ENCODE assay signal across 24 cellular contexts in genomic region chr20:54047741-54048140, GRCh38.
DNase-seq lines count a peak whose midpoint lies in the region; ATAC-seq lines count a peak whose summit lies in the region.
"Had no signal": no experiment of that assay in that cellular context is flagged by ENCODE, and none has a peak within 500 bp of the region (broad histone marks: within the 10 kb centered on the region; RNA-seq: fewer than 3 reads in every experiment).

No MANE protein-coding gene starts in this region.

- H4K20me1 ChIP-seq in BLaER1: no peaks in the 10 kb centered on the region

- H3K9me3 ChIP-seq in BLaER1: peaks cover 14% of the 10 kb centered on the region; the same call in 1 of the 2 replicates

- peaks cover 2% of the 10 kb centered on the region for H3K27me3 Mint-ChIP-seq in T-helper 2 cell treated with Interferon-gamma antibody and Interleukin-4, amounts not matched to agents 5 μg/mL and 100 μg/mL, for 36 hours (ENCODE audit: low read depth)
- H3K27me3 Mint-ChIP-seq in stimulated activated memory B cell treated with anti-CD40 and anti-IgM and Interleukin-4, amounts not matched to agents 10 μg/mL and 1 μg/mL and 100 μg/mL, for 72 hours: no peaks in the 10 kb centered on the region

- peak overlapping the region; percentile 24 for H3K4me2 ChIP-seq in BLaER1

- peak overlapping the region; percentile 65 for H3K27ac Mint-ChIP-seq in T-helper 2 cell treated with Interferon-gamma antibody and Interleukin-4, amounts not matched to agents 5 μg/mL and 100 μg/mL, for 36 hours
- H3K27ac Mint-ChIP-seq in stimulated activated memory B cell treated with anti-CD40 and anti-IgM and Interleukin-4, amounts not matched to agents 10 μg/mL and 1 μg/mL and 100 μg/mL, for 72 hours: peak overlapping the region; percentile 12

- peaks cover 6% of the 10 kb centered on the region for H3K36me3 Mint-ChIP-seq in T-helper 2 cell treated with Interferon-gamma antibody and Interleukin-4, amounts not matched to agents 5 μg/mL and 100 μg/mL, for 36 hours (ENCODE audit: low read depth)
- H3K36me3 Mint-ChIP-seq in stimulated activated memory B cell treated with anti-CD40 and anti-IgM and Interleukin-4, amounts not matched to agents 10 μg/mL and 1 μg/mL and 100 μg/mL, for 72 hours: peaks cover 11% of the 10 kb centered on the region

- H3K9me3 Mint-ChIP-seq in T-helper 2 cell treated with Interferon-gamma antibody and Interleukin-4, amounts not matched to agents 5 μg/mL and 100 μg/mL, for 36 hours: peaks cover 24% of the 10 kb centered on the region
- H3K9me3 Mint-ChIP-seq in stimulated activated memory B cell treated with anti-CD40 and anti-IgM and Interleukin-4, amounts not matched to agents 10 μg/mL and 1 μg/mL and 100 μg/mL, for 72 hours: peaks cover 11% of the 10 kb centered on the region

- no peak overlapping the region for H3K4me3 ChIP-seq in BLaER1
- H3K4me3 ChIP-seq: K562, SK-N-MC had no signal

- no peaks in the 10 kb centered on the region for H3K36me3 ChIP-seq in BLaER1

- H3K27ac ChIP-seq in BLaER1: no peak overlapping the region
- H3K27ac ChIP-seq: 22Rv1, C4-2B, RWPE1, SK-N-MC had no signal

- no peaks in the 10 kb centered on the region for H3K27me3 ChIP-seq in BLaER1

- ATAC-seq in stimulated activated memory B cell treated with anti-CD40 and anti-IgM and Interleukin-4, amounts not matched to agents 10 μg/mL and 1 μg/mL and 100 μg/mL, for 72 hours: no peak
- ATAC-seq in GM18868 (IDR thresholded peaks at IDR 0.05; ENCODE audit: unreplicated experiment): no peak

- no peak overlapping the region for H3K9ac ChIP-seq in BLaER1

- H3K4me1 Mint-ChIP-seq in T-helper 2 cell treated with Interferon-gamma antibody and Interleukin-4, amounts not matched to agents 5 μg/mL and 100 μg/mL, for 36 hours (ENCODE audit: low read depth): peaks cover 18% of the 10 kb centered on the region
- peaks cover 14% of the 10 kb centered on the region for H3K4me1 Mint-ChIP-seq in stimulated activated memory B cell treated with anti-CD40 and anti-IgM and Interleukin-4, amounts not matched to agents 10 μg/mL and 1 μg/mL and 100 μg/mL, for 72 hours

- peaks cover 12% of the 10 kb centered on the region for H3K4me1 ChIP-seq in BLaER1

- H3K4me3 Mint-ChIP-seq in T-helper 2 cell treated with Interferon-gamma antibody and Interleukin-4, amounts not matched to agents 5 μg/mL and 100 μg/mL, for 36 hours: no peak overlapping the region
- no peak overlapping the region for H3K4me3 Mint-ChIP-seq in stimulated activated memory B cell treated with anti-CD40 and anti-IgM and Interleukin-4, amounts not matched to agents 10 μg/mL and 1 μg/mL and 100 μg/mL, for 72 hours

- no peak for DNase-seq in T-helper 2 cell treated with Interferon-gamma antibody and Interleukin-4, amounts not matched to agents 5 μg/mL and 100 μg/mL, for 36 hours (ENCODE audit: low spot score)
- no peak for DNase-seq in T-helper 2 cell
- DNase-seq in MV-4-11 (lab: John Stamatoyannopoulos, UW): peak; percentile 27
- DNase-seq in HuH-7 (ENCODE audit: low spot score): no peak
- no peak for DNase-seq in kidney glomerular epithelial cell (lab: John Stamatoyannopoulos, UW)
- DNase-seq: DMS53; GDM1; H7; NCI-H1105; NCI-H146; NCI-H2029; NCI-H2227 treated with DMSO at 0.1 percent for 48 hours; NCI-H510A; NCI-H748 treated with DMSO at 0.1 percent for 48 hours; NK-92 treated with Interleukin-12 subunit alpha and Interleukin-12 subunit beta, amount 100 ng/mL, for 24 hours; SHP77 treated with DMSO at 0.1 percent for 48 hours had no signal
